Comparison of ENCODE assay signal across 8 cellular contexts in genomic region chr19:49546825-49547565, GRCh38. TPM values are rescaled to one million over a fixed set of nuclear protein-coding genes. Genes with fewer than 3 reads are reported as not detected.
DNase-seq lines count a peak whose midpoint lies in the region; ATAC-seq and TF ChIP-seq lines count a peak whose summit lies in the region.

No MANE protein-coding gene starts in this region.

- no peaks in the 10 kb centered on the region for H3K36me3 Mint-ChIP-seq in CD4-positive, alpha-beta T cell (ENCODE audit: low read depth)
- peaks cover 4% of the 10 kb centered on the region for H3K36me3 Mint-ChIP-seq in activated CD4-positive, alpha-beta T cell treated with anti-CD3 and anti-CD28 coated beads for 36 hours (ENCODE audit: low read depth)

- CTCF ChIA-PET in CD4-positive, alpha-beta T cell (lab: Charles Lee): interaction anchor here (0.6 to 10.6 kb wide), 28 partner anchors 9 to 321 kb away, joined by 3 to 134 read pairs (median 4); partner anchors contain the start of genes FLT3LG, NOSIP and RPS11
- CTCF ChIA-PET in HEK293 (lab: Yijun Ruan, JAX): interaction anchor here (0.5 to 11.7 kb wide), 50 partner anchors 9 to 449 kb away, joined by 3 to 299 read pairs (median 5); partner anchors contain the start of genes ALDH16A1, FLT3LG, NOSIP and PIH1D1
- CTCF ChIA-PET in activated CD4-positive, alpha-beta T cell treated with anti-CD3 and anti-CD28 coated beads for 36 hours (lab: Charles Lee): interaction anchor here (0.5 to 9.5 kb wide), 34 partner anchors 8 to 138 kb away, joined by 3 to 161 read pairs (median 4); partner anchors contain the start of genes NOSIP, PRMT1, PRRG2 and RCN3

- H3K27me3 ChIP-seq in CD4-positive, alpha-beta T cell (ENCODE audit: control insufficient read depth, insufficient read depth, low read length): no peaks in the 10 kb centered on the region
- H3K27me3 ChIP-seq in lung (ENCODE audit: control insufficient read depth, insufficient read depth): no peaks in the 10 kb centered on the region

- 9 to 11% methylated on average over 9 of the region's 9 CpGs for WGBS in lung, 2 donors

- H3K4me1 ChIP-seq in HEK293 (ENCODE audit: control insufficient read depth, insufficient read depth, low read length): peaks cover 9% of the 10 kb centered on the region
- H3K4me1 ChIP-seq in lung (ENCODE audit: control insufficient read depth in 2 of 2, insufficient read depth in 2 of 2, low read length in 2 of 2): no peaks in the 10 kb centered on the region

- POLR2A ChIA-PET in CD4-positive, alpha-beta T cell (lab: Charles Lee): interaction anchor here (0.6 to 2.6 kb wide), 17 partner anchors 9 to 130 kb away, joined by 3 to 31 read pairs (median 6); partner anchors contain the start of genes FCGRT, PRMT1, RCN3 and RPS11
- POLR2A ChIA-PET in HEK293 (lab: Yijun Ruan, JAX): interaction anchor here (0.6 to 2.1 kb wide), 16 partner anchors 8 to 130 kb away, joined by 3 to 18 read pairs (median 5); partner anchors contain the start of genes ALDH16A1, FCGRT, NOSIP and PRMT1
- POLR2A ChIA-PET in activated CD4-positive, alpha-beta T cell treated with anti-CD3 and anti-CD28 coated beads for 36 hours (lab: Charles Lee): interaction anchor here (0.6 to 1.1 kb wide), 5 partner anchors 13 to 48 kb away, joined by 3 to 7 read pairs (median 4); partner anchors contain the start of gene RCN3

- TF ChIP-seq CTCF in CD4-positive, alpha-beta T cell (IDR thresholded peaks at IDR 0.05): peak; percentile 93
- TF ChIP-seq CTCF in HEK293 (tag by site-specific recombination; IDR thresholded peaks at IDR 0.05) (peak; percentile 68), lung (IDR thresholded peaks at IDR 0.05; ENCODE audit: control extremely low read depth, extremely low read depth) (peak; percentile 87)

- intact Hi-C loops in CD4-positive, alpha-beta T cell (cut with DNase I, micrococcal nuclease): loop anchor here (1.0 to 10.0 kb wide), 4 partner anchors 23 to 152 kb away; no protein-coding TSS in a partner anchor
- intact Hi-C loops in activated CD4-positive, alpha-beta T cell treated with anti-CD3 and anti-CD28 coated beads for 36 hours (cut with DNase I, micrococcal nuclease): loop anchor here (1.0 kb wide), 2 partner anchors 23 to 41 kb away; no protein-coding TSS in a partner anchor

- H3K4me1 Mint-ChIP-seq in CD4-positive, alpha-beta T cell (ENCODE audit: low read depth): peaks cover 54% of the 10 kb centered on the region
- peaks cover 45% of the 10 kb centered on the region for H3K4me1 Mint-ChIP-seq in activated CD4-positive, alpha-beta T cell treated with anti-CD3 and anti-CD28 coated beads for 36 hours

- H3K27ac Mint-ChIP-seq in CD4-positive, alpha-beta T cell: peak overlapping the region; percentile 74
- H3K27ac Mint-ChIP-seq in activated CD4-positive, alpha-beta T cell treated with anti-CD3 and anti-CD28 coated beads for 36 hours: peak overlapping the region; percentile 75

- H3K27ac ChIP-seq in CD4-positive, alpha-beta T cell (ENCODE audit: low read depth, low read length): no peak overlapping the region
- peak overlapping the region; percentile 54 for H3K27ac ChIP-seq in HEK293 (ENCODE audit: extremely low read depth, low read depth, low read length)
- H3K27ac ChIP-seq in lung (ENCODE audit: low read depth in 1 of 2, low read length in 1 of 2): no peak overlapping the region

- H3K4me3 Mint-ChIP-seq in CD4-positive, alpha-beta T cell: peak overlapping the region; percentile 85
- H3K4me3 Mint-ChIP-seq in activated CD4-positive, alpha-beta T cell treated with anti-CD3 and anti-CD28 coated beads for 36 hours: peak overlapping the region; percentile 59

- H3K9me3 ChIP-seq in CD4-positive, alpha-beta T cell (ENCODE audit: control insufficient read depth, low read length): no peaks in the 10 kb centered on the region
- H3K9me3 ChIP-seq in HEK293 (ENCODE audit: control insufficient read depth, insufficient read depth, low read depth, low read length) (no peaks in the 10 kb centered on the region), lung (ENCODE audit: control insufficient read depth in 2 of 2, insufficient read depth in 1 of 2, low read length in 1 of 2) (no peaks in the 10 kb centered on the region)

- H3K4me3 ChIP-seq in HEK293 (ENCODE audit: low read depth, low read length) (no peak overlapping the region), lung (no peak overlapping the region)

- H3K36me3 ChIP-seq in HEK293 (ENCODE audit: control insufficient read depth in 2 of 2, insufficient read depth in 1 of 2, low read length in 2 of 2): no peaks in the 10 kb centered on the region; a peak in 1 of 3 replicates
- H3K36me3 ChIP-seq in lung (ENCODE audit: control insufficient read depth in 2 of 2, insufficient read depth in 2 of 2, low read length in 2 of 2): peaks cover 0 to 7% of the 10 kb centered on the region in 2 donors

- H3K9me3 Mint-ChIP-seq in CD4-positive, alpha-beta T cell: no peaks in the 10 kb centered on the region
- no peaks in the 10 kb centered on the region for H3K9me3 Mint-ChIP-seq in activated CD4-positive, alpha-beta T cell treated with anti-CD3 and anti-CD28 coated beads for 36 hours (ENCODE audit: low read depth)

- peak in 2 of 10 experiments; percentile 59 to 62 for DNase-seq in CD4-positive, alpha-beta T cell
- DNase-seq in NCI-H510A (lab: John Stamatoyannopoulos, UW) (peak; percentile 76), lung (ENCODE audit: low spot score) (peak; percentile 74), stromal cell of bone marrow (ENCODE audit: low read depth) (peak; percentile 85)
- DNase-seq in activated CD4-positive, alpha-beta T cell treated with anti-CD3 and anti-CD28 coated beads for 36 hours: peak; percentile 76
- DNase-seq in effector CD4-positive, alpha-beta T cell: peak; percentile 67

- H3K27me3 Mint-ChIP-seq in CD4-positive, alpha-beta T cell: no peaks in the 10 kb centered on the region
- H3K27me3 Mint-ChIP-seq in activated CD4-positive, alpha-beta T cell treated with anti-CD3 and anti-CD28 coated beads for 36 hours: no peaks in the 10 kb centered on the region

- ATAC-seq in CD4-positive, alpha-beta T cell (ENCODE audit: poor library complexity): peak; percentile 79
- ATAC-seq in activated CD4-positive, alpha-beta T cell treated with anti-CD3 and anti-CD28 coated beads for 36 hours: peak; percentile 76
- ATAC-seq in lung (ENCODE audit: insufficient read depth, low FRiP score): peak; percentile 82
- no peak for ATAC-seq in HG02642 (IDR thresholded peaks at IDR 0.05; ENCODE audit: poor library complexity, unreplicated experiment)

TF ChIP-seq in HEK293, 187 proteins besides CTCF, POLR2A, EP300 and RAD21 (continues in another document):
- TF ChIP-seq PRDM1 (tag by site-specific recombination; IDR thresholded peaks at IDR 0.05) (peak; percentile 97), ZEB2 (tag by site-specific recombination; IDR thresholded peaks at IDR 0.05) (peak; percentile 55), ZNF394 (tag by site-specific recombination; IDR thresholded peaks at IDR 0.05; ENCODE audit: borderline replicate concordance) (no peak), ZFP37 (tag by site-specific recombination; IDR thresholded peaks at IDR 0.05) (0 out of 2 replicates have a peak, but pooled peaks have one; percentile 29)
- TF ChIP-seq, protein P1, sequence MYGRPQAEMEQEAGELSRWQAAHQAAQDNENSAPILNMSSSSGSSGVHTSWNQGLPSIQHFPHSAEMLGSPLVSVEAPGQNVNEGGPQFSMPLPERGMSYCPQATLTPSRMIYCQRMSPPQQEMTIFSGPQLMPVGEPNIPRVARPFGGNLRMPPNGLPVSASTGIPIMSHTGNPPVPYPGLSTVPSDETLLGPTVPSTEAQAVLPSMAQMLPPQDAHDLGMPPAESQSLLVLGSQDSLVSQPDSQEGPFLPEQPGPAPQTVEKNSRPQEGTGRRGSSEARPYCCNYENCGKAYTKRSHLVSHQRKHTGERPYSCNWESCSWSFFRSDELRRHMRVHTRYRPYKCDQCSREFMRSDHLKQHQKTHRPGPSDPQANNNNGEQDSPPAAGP (tag by site-specific recombination; IDR thresholded peaks at IDR 0.05): no peak
- TF ChIP-seq, protein P2, sequence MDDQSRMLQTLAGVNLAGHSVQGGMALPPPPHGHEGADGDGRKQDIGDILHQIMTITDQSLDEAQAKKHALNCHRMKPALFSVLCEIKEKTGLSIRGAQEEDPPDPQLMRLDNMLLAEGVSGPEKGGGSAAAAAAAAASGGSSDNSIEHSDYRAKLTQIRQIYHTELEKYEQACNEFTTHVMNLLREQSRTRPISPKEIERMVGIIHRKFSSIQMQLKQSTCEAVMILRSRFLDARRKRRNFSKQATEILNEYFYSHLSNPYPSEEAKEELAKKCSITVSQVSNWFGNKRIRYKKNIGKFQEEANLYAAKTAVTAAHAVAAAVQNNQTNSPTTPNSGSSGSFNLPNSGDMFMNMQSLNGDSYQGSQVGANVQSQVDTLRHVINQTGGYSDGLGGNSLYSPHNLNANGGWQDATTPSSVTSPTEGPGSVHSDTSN (CRISPR knock-in tag; IDR thresholded peaks at IDR 0.05): no peak

RNA-seq across cellular contexts. Expression of gene RCN3, which starts 19.2 kb away (rescaled TPM):
- total RNA-seq in CD4-positive, alpha-beta T cell: 1 to 10 TPM; 4.8 to 7.8 TPM
- total RNA-seq in activated CD4-positive, alpha-beta T cell treated with anti-CD3 and anti-CD28 coated beads for 36 hours: 10 to 100 TPM; 10.9 to 13.5 TPM
- total RNA-seq in lung: 10 to 100 TPM; 14.1 to 39.2 TPM
- polyA plus RNA-seq in lung: 10 to 100 TPM; 29.3 to 32.6 TPM

RNA-seq across cellular contexts. Expression of gene NOSIP, which starts 33.4 kb away (rescaled TPM):
- total RNA-seq in CD4-positive, alpha-beta T cell: 100 to 1,000 TPM; 202 to 203 TPM
- 10 to 100 TPM; 71.4 to 73.1 TPM for total RNA-seq in activated CD4-positive, alpha-beta T cell treated with anti-CD3 and anti-CD28 coated beads for 36 hours
- 10 to 100 TPM; 40.9 to 48.1 TPM for total RNA-seq in lung
- polyA plus RNA-seq in lung: 10 to 100 TPM; 77.1 to 84.2 TPM

RNA-seq across cellular contexts. Expression of gene PRRG2, which starts 34.1 kb away (rescaled TPM):
- under 1 TPM; 0.49 to 0.78 TPM for total RNA-seq in CD4-positive, alpha-beta T cell
- 1 to 10 TPM in 1 of 2 experiments, under 1 TPM in 1; 0.81 to 1.6 TPM for total RNA-seq in activated CD4-positive, alpha-beta T cell treated with anti-CD3 and anti-CD28 coated beads for 36 hours
- 10 to 100 TPM in 1 of 2 donors, 1 to 10 TPM in 1; 5.1 to 11.7 TPM for total RNA-seq in lung
- polyA plus RNA-seq in lung: 10 to 100 TPM in 1 of 2 donors, 1 to 10 TPM in 1; 9.0 to 10.5 TPM

RNA-seq across cellular contexts. Expression of gene FCGRT, which starts 34.5 kb away (rescaled TPM):
- 10 to 100 TPM; 50.2 to 52.5 TPM for total RNA-seq in CD4-positive, alpha-beta T cell
- total RNA-seq in activated CD4-positive, alpha-beta T cell treated with anti-CD3 and anti-CD28 coated beads for 36 hours: 10 to 100 TPM; 16.3 to 18.1 TPM
- 100 to 1,000 TPM; 184 to 271 TPM for total RNA-seq in lung
- polyA plus RNA-seq in lung: 100 to 1,000 TPM; 233 to 247 TPM

RNA-seq across cellular contexts. Expression of gene PRR12, which starts 44.0 kb away (rescaled TPM):
- total RNA-seq in CD4-positive, alpha-beta T cell: 10 to 100 TPM; 41.7 to 42.2 TPM
- 10 to 100 TPM; 21.0 to 22.7 TPM for total RNA-seq in activated CD4-positive, alpha-beta T cell treated with anti-CD3 and anti-CD28 coated beads for 36 hours
- total RNA-seq in lung: 10 to 100 TPM; 18.0 to 32.4 TPM
- polyA plus RNA-seq in lung: 10 to 100 TPM in 1 of 2 donors, 1 to 10 TPM in 1; 7.6 to 15.5 TPM
